8 cellular contexts compared by ENCODE assay signal in genomic region chr16:67013823-67014640, GRCh38. TPM values are rescaled to one million over a fixed set of nuclear protein-coding genes. Genes with fewer than 3 reads are reported as not detected.
DNase-seq lines count a peak whose midpoint lies in the region; TF ChIP-seq lines count a peak whose summit lies in the region.

No MANE protein-coding gene starts in this region.

- peaks cover 5% of the 10 kb centered on the region for H3K36me3 Mint-ChIP-seq in Calu3 (ENCODE audit: insufficient read depth, unreplicated experiment)
- H3K36me3 Mint-ChIP-seq in glutamatergic neuron (ENCODE audit: unreplicated experiment), result no peaks in the 10 kb centered on the region

- peaks cover 58% of the 10 kb centered on the region for H3K27me3 Mint-ChIP-seq in Calu3 (ENCODE audit: unreplicated experiment)
- H3K27me3 Mint-ChIP-seq in glutamatergic neuron (ENCODE audit: unreplicated experiment), result peaks cover 18% of the 10 kb centered on the region

- no TSS peak for BruUV-seq in Calu3 (replicated peaks; lab: Mats Ljungman, UMichigan)

- H3K4me1 Mint-ChIP-seq in Calu3 (ENCODE audit: low read depth, unreplicated experiment) (peaks cover 9% of the 10 kb centered on the region), glutamatergic neuron (ENCODE audit: low read depth, unreplicated experiment) (peaks cover 3% of the 10 kb centered on the region)

- no peak overlapping the region for H3K27ac Mint-ChIP-seq in Calu3 (ENCODE audit: unreplicated experiment)
- H3K27ac Mint-ChIP-seq in glutamatergic neuron (ENCODE audit: unreplicated experiment), result no peak overlapping the region

- H3K9me3 Mint-ChIP-seq in Calu3 (ENCODE audit: low read depth, unreplicated experiment) (no peaks in the 10 kb centered on the region), glutamatergic neuron (ENCODE audit: unreplicated experiment) (peaks cover 4% of the 10 kb centered on the region)

- intact Hi-C loops in Calu3 (cut with micrococcal nuclease; ENCODE audit: unreplicated experiment), result loop anchor here (10.0 kb wide), 1 partner anchor 141 kb away; the partner anchor contains the start of genes B3GNT9, FBXL8 and TRADD

- H3K27ac ChIP-seq in temporal lobe (ENCODE audit: low read depth, low read length), result peak overlapping the region; percentile 89

- DNase-seq in Calu3 (peak; percentile 72), HEK293T (ENCODE audit: extremely low spot score) (peak; percentile 73), RPMI7951 (ENCODE audit: low read depth) (peak; percentile 64), glutamatergic neuron (peak; percentile 89), occipital lobe (lab: John Stamatoyannopoulos, UW) (peak; percentile 68), NCI-H510A treated with DMSO at 0.1 percent for 48 hours (lab: John Stamatoyannopoulos, UW) (no peak)
- DNase-seq in activated naive CD4-positive, alpha-beta T cell treated with Interleukin-2 at 50 U/mL for 16 hours, result peak; percentile 78

- CTCF ChIA-PET in Calu3 (lab: Charles Lee) (interaction anchor here (0.6 to 1.3 kb wide), 6 partner anchors 8 to 141 kb away, joined by 3 to 5 read pairs (median 3); no protein-coding TSS in a partner anchor), HEK293T (lab: Yijun Ruan, JAX) (interaction anchor here (0.7 to 3.2 kb wide), 5 partner anchors 90 to 141 kb away, joined by 3 to 18 read pairs (median 4); partner anchors contain the start of gene B3GNT9)

- TF ChIP-seq CTCF in Calu3 (IDR thresholded peaks at IDR 0.05; ENCODE audit: unreplicated experiment) (peak; percentile 21), glutamatergic neuron (IDR thresholded peaks at IDR 0.05; ENCODE audit: partially characterized antibody, unreplicated experiment) (peak; percentile 20)

- peak overlapping the region; percentile 63 for H3K4me3 Mint-ChIP-seq in Calu3 (ENCODE audit: low read depth, unreplicated experiment)
- H3K4me3 Mint-ChIP-seq in glutamatergic neuron (ENCODE audit: unreplicated experiment), result peak overlapping the region; percentile 75

- POLR2A ChIA-PET in HEK293T (lab: Yijun Ruan, JAX), result interaction anchor here (0.7 to 2.2 kb wide), 8 partner anchors 11 to 213 kb away, joined by 3 to 8 read pairs (median 4); partner anchors contain the start of genes CES3, FBXL8, NOL3 and TMEM208

TF ChIP-seq in HEK293T, 16 proteins besides CTCF, POLR2A, EP300 and RAD21:
- TF ChIP-seq ZNF384 (IDR thresholded peaks at IDR 0.05) (no peak), SUZ12 (IDR thresholded peaks at IDR 0.05) (no peak), LEF1 (IDR thresholded peaks at IDR 0.05; ENCODE audit: borderline replicate concordance) (peak; percentile 85), ARNT (IDR thresholded peaks at IDR 0.05) (0 out of 2 replicates have a peak, but pooled peaks have one; percentile 38), ELF4 (IDR thresholded peaks at IDR 0.05) (no peak), NFRKB (IDR thresholded peaks at IDR 0.05) (no peak), SP1 (IDR thresholded peaks at IDR 0.05) (no peak), CTBP1 (IDR thresholded peaks at IDR 0.05; ENCODE audit: borderline replicate concordance) (no peak), FOXK2 (IDR thresholded peaks at IDR 0.05) (no peak), FOXM1 (IDR thresholded peaks at IDR 0.05; ENCODE audit: borderline replicate concordance) (peak; percentile 43; the same call in 1 of the 2 replicates), BHLHE40 (IDR thresholded peaks at IDR 0.05; ENCODE audit: borderline replicate concordance) (no peak), TARDBP (IDR thresholded peaks at IDR 0.05) (no peak), FOXA1 (IDR thresholded peaks at IDR 0.05) (no peak), L3MBTL2 (conservative IDR thresholded peaks at IDR 0.05) (no peak), HDGF (IDR thresholded peaks at IDR 0.05; ENCODE audit: borderline replicate concordance) (no peak), PKNOX1 (IDR thresholded peaks at IDR 0.05) (no peak)
TF ChIP-seq in HEK293T: peak in this region for 3.

RNA-seq across cellular contexts. Expression of gene CBFB, which starts 14.9 kb away (rescaled TPM):
- total RNA-seq in Calu3 (2022) (116 and 131 TPM in 2 replicates), glutamatergic neuron (ENCODE audit: unreplicated experiment) (168 TPM), occipital lobe (65.4 TPM), temporal lobe (35.7 TPM)
- 98.3 and 105 TPM in 2 replicates for total RNA-seq in RPMI7951 (2014; rRNA removed; shearing (Covaris generic))

RNA-seq across cellular contexts. Expression of gene CES4A, which starts 25.6 kb away (rescaled TPM):
- not detected in 2 replicates for total RNA-seq in Calu3 (2022)
- total RNA-seq in RPMI7951 (2014; rRNA removed; shearing (Covaris generic)), result 0.72 TPM in 1 of 2 replicates, not detected in the other
- total RNA-seq in glutamatergic neuron (ENCODE audit: unreplicated experiment), result 3.6 TPM
- 15.4 TPM for total RNA-seq in occipital lobe
- total RNA-seq in temporal lobe, result 8.1 TPM

RNA-seq across cellular contexts. Expression of gene CES3, which starts 53.0 kb away (rescaled TPM):
- total RNA-seq in Calu3 (2022) (0.64 and 2.5 TPM in 2 replicates), glutamatergic neuron (ENCODE audit: unreplicated experiment) (4.1 TPM), occipital lobe (0.78 TPM), temporal lobe (0.49 TPM)
- 0.10 TPM in 1 of 2 replicates, not detected in the other for total RNA-seq in RPMI7951 (2014; rRNA removed; shearing (Covaris generic))
